In the genomic region with DNA sequence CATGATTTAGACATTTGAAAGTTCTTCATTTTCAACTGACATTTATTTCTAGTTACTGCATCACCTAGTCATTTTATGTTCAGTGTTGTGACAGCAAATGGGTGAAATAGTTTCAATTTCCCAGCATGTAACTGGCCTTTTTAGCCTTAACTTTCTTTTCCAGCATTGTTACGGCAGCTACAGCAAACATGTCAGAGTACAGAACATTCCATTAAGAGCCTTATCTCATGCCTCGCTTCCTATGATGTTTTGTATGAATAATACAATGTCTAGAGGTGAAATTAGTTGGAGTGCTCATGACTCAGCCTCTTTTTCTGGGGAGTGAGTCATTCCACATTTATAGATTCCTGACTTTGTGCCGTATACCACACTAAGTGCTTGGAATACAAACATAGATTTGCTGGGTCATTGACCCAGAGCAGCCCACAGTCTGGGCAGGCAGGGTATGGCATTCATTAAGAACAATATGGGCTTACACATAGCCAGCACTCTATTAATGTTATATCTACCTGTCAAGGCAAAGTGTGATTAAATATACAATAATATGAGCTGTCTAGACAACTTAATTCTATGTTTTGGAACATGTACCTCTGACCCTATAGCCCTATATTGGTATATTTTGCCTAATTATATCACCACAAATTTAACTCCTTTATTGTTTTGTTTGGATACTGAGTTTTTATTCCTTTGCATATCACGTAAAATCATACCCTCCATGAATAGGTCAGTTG, we compare ENCODE assay signal across 10 cellular contexts.
A peak's percentile ranks its signal among the peaks of the same experiment; 100 is the strongest.
DNase-seq lines count a peak whose midpoint lies in the region; ATAC-seq, FAIRE-seq and TF ChIP-seq lines count a peak whose summit lies in the region.
"Had no signal": no experiment of that assay in that cellular context is flagged by ENCODE, and none has a peak within 500 bp of the region (broad histone marks: within the 10 kb centered on the region; RNA-seq: fewer than 3 reads in every experiment).

No MANE protein-coding gene starts in this region.

- no peak overlapping the region for H3K4me3 ChIP-seq in gastroesophageal sphincter
- peak overlapping the region in 2 of 3 donors; percentile 15 to 25 for H3K4me3 ChIP-seq in skeletal muscle tissue (ENCODE audit: low read length in 3 of 3)

- H3K27me3 ChIP-seq in gastroesophageal sphincter (no peaks in the 10 kb centered on the region), skeletal muscle tissue (ENCODE audit: control insufficient read depth in 3 of 3, insufficient read depth in 3 of 3, low read length in 3 of 3) (no peaks in the 10 kb centered on the region)
- H3K27me3 ChIP-seq in CD4-positive, alpha-beta T cell (ENCODE audit: control insufficient read depth, insufficient read depth, low read length): no peaks in the 10 kb centered on the region

- CTCF ChIA-PET in CD4-positive, alpha-beta T cell (lab: Charles Lee): no interaction called here

- peaks cover 7% of the 10 kb centered on the region for H3K9me3 Mint-ChIP-seq in CD4-positive, alpha-beta T cell

- intact Hi-C loops in CD4-positive, alpha-beta T cell (cut with DNase I, micrococcal nuclease): no loop called here

- 14 to 15% methylated on average over 4 of the region's 4 CpGs for WGBS in gastroesophageal sphincter (ENCODE audit: low coverage in 1 of 2), 2 donors

- TF ChIP-seq CTCF in gastroesophageal sphincter (IDR thresholded peaks at IDR 0.05) (no peak), D721Med (IDR thresholded peaks at IDR 0.05; ENCODE audit: insufficient read depth, missing control alignments) (no peak)
- TF ChIP-seq CTCF in CD4-positive, alpha-beta T cell (IDR thresholded peaks at IDR 0.05): no peak

- ATAC-seq in gastroesophageal sphincter: peak; percentile 87
- ATAC-seq in CD4-positive, alpha-beta T cell (ENCODE audit: poor library complexity): no peak
- no peak for ATAC-seq in HG03565 (IDR thresholded peaks at IDR 0.05; ENCODE audit: unreplicated experiment)

- FAIRE-seq in H54 (lab: Jason Lieb, UNC) (peak; percentile 99), D721Med (lab: Jason Lieb, UNC) (no peak)
- FAIRE-seq: frontal cortex had no signal

- POLR2A ChIA-PET in CD4-positive, alpha-beta T cell (lab: Charles Lee): no interaction called here

- TF ChIP-seq EP300 in gastroesophageal sphincter (IDR thresholded peaks at IDR 0.05): no peak

- H3K4me1 ChIP-seq in gastroesophageal sphincter (peaks cover 0 to 18% (median 0%) of the 10 kb centered on the region in 3 donors), skeletal muscle tissue (ENCODE audit: control insufficient read depth in 3 of 3, insufficient read depth in 3 of 3, low read length in 3 of 3) (peaks cover 0 to 7% (median 6%) of the 10 kb centered on the region in 3 donors)

- no peak overlapping the region for H3K4me3 Mint-ChIP-seq in CD4-positive, alpha-beta T cell

- H3K36me3 ChIP-seq in gastroesophageal sphincter (no peaks in the 10 kb centered on the region), skeletal muscle tissue (ENCODE audit: control insufficient read depth in 3 of 3, insufficient read depth in 3 of 3, low read length in 3 of 3) (no peaks in the 10 kb centered on the region)

- DNase-seq in H54 (ENCODE audit: insufficient read length, low spot score): peak; percentile 16
- DNase-seq in RKO (ENCODE audit: low spot score): peak; percentile 94
- DNase-seq in D721Med (ENCODE audit: insufficient read length, low spot score): no peak
- no peak for DNase-seq in activated naive CD4-positive, alpha-beta T cell treated with anti-CD3 and anti-CD28 coated beads, Interleukin-2, amount 50 U/mL, for 16 hours
- DNase-seq in CD4-positive, alpha-beta T cell: no peak

- H3K9me3 ChIP-seq in gastroesophageal sphincter: peaks cover 0 to 30% (median 0%) of the 10 kb centered on the region in 3 donors
- peaks cover 0 to 3% (median 0%) of the 10 kb centered on the region in 3 donors for H3K9me3 ChIP-seq in skeletal muscle tissue (ENCODE audit: control insufficient read depth in 3 of 3, low read length in 3 of 3)
- no peaks in the 10 kb centered on the region for H3K9me3 ChIP-seq in CD4-positive, alpha-beta T cell (ENCODE audit: control insufficient read depth, low read length)

- no peak overlapping the region for H3K27ac Mint-ChIP-seq in CD4-positive, alpha-beta T cell

- H3K4me1 Mint-ChIP-seq in CD4-positive, alpha-beta T cell (ENCODE audit: low read depth): no peaks in the 10 kb centered on the region

- H3K27ac ChIP-seq in gastroesophageal sphincter: peak overlapping the region; percentile 34 to 75 (median 59)
- H3K27ac ChIP-seq in skeletal muscle tissue (ENCODE audit: low read depth, low read length): peak overlapping the region; percentile 72
- no peak overlapping the region for H3K27ac ChIP-seq in CD4-positive, alpha-beta T cell (ENCODE audit: low read depth, low read length)
- H3K27ac ChIP-seq: HL-60 had no signal

- no peak overlapping the region for H3K9ac ChIP-seq in skeletal muscle tissue (ENCODE audit: low read depth in 1 of 3, low read length in 3 of 3)

- H3K27me3 Mint-ChIP-seq in CD4-positive, alpha-beta T cell: no peaks in the 10 kb centered on the region

- no peaks in the 10 kb centered on the region for H3K36me3 Mint-ChIP-seq in CD4-positive, alpha-beta T cell (ENCODE audit: low read depth)

- TF ChIP-seq POLR2A in H54 (IDR thresholded peaks at IDR 0.05; ENCODE audit: low read depth, low read length): no peak
- no peak for TF ChIP-seq POLR2A in gastroesophageal sphincter (IDR thresholded peaks at IDR 0.05)

Comparison
In these comparisons a context has a peak if more than half of its experiments do, and no peak if none do; other contexts are left out.
1. DNase-seq: peak in H54 (single experiment) and RKO (single experiment); none in D721Med (single experiment), activated naive CD4-positive, alpha-beta T cell treated with anti-CD3 and anti-CD28 coated beads, Interleukin-2, amount 50 U/mL, for 16 hours (single experiment) and CD4-positive, alpha-beta T cell (0 of 10).
2. H3K4me3 ChIP-seq: peak in skeletal muscle tissue (2 of 3); none in gastroesophageal sphincter (0 of 2).